In the genomic region with DNA sequence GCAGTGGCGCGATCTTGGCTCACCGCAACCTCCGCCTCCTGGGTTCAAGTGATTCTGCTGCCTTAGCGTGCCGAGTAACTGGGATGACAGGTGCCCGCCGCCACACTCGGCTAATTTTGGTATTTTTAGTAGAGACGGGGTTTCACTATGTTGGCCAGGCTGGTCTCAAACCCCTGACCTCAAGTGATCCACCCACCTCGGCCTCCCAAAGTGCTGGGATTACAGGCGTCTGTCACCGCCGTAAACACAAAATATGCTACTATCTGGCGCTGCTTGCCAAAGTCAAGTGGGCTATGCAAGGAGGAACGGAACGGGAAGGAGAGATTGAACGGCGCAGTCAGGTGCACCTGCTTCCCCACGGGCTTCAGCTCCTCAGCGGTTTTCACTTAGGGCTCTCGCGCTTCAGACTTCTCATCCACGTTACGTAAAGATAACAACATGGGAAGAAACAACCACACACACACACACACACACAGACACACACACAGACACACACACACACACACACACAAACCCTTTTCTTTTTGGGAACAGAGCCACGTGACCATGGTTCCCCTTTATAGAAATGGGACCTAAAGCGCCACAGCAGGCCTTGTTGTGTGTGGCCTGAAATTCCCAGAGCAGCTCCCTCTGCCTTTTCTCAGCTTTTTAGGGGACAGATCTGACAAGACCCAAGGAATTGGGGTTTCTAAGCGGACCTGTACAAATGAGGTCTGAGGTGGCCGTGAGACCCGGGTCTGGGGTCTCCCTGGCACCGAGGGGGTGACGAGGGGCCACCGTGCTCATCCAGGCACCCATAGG, we compare ENCODE assay signal across 8 cellular contexts. TPM values are rescaled to one million over a fixed set of nuclear protein-coding genes. Genes with fewer than 3 reads are reported as not detected.
DNase-seq lines count a peak whose midpoint lies in the region; ATAC-seq lines count a peak whose summit lies in the region.

No MANE protein-coding gene starts in this region.

- peak overlapping the region; percentile 66 to 76 for H3K27ac ChIP-seq in mucosa of rectum (ENCODE audit: low read depth in 2 of 2, low read length in 2 of 2)

- DNase-seq in Kasumi-1 (lab: John Stamatoyannopoulos, UW) (peak; percentile 21 to 40), activated T-cell treated with anti-CD3 and anti-CD28 coated beads for 48 hours (ENCODE audit: low read depth) (peak; percentile 58), COR-L47 (lab: John Stamatoyannopoulos, UW) (no peak), A172 (ENCODE audit: low spot score) (no peak)

- H3K27me3 ChIP-seq in mucosa of rectum (ENCODE audit: control insufficient read depth in 2 of 2, insufficient read depth in 2 of 2, low read length in 2 of 2): no peaks in the 10 kb centered on the region

- H3K9me3 ChIP-seq in mucosa of rectum (ENCODE audit: control insufficient read depth in 2 of 2, low read length in 2 of 2): no peaks in the 10 kb centered on the region

- H3K36me3 ChIP-seq in mucosa of rectum (ENCODE audit: control insufficient read depth in 2 of 2, insufficient read depth in 2 of 2, low read length in 2 of 2): no peaks in the 10 kb centered on the region

- peak overlapping the region; percentile 13 to 71 for H3K4me3 ChIP-seq in mucosa of rectum (ENCODE audit: low read length in 2 of 2)

- peak; percentile 21 for ATAC-seq in GM19025 (IDR thresholded peaks at IDR 0.05; ENCODE audit: low read depth, unreplicated experiment)
- no peak for ATAC-seq in HG03469 (IDR thresholded peaks at IDR 0.05; ENCODE audit: unreplicated experiment)
- no peak for ATAC-seq in HG03457 (IDR thresholded peaks at IDR 0.05; ENCODE audit: unreplicated experiment)

- H3K9ac ChIP-seq in mucosa of rectum (ENCODE audit: low read depth in 1 of 2, low read length in 2 of 2): peak overlapping the region; percentile 44 to 54

- no peaks in the 10 kb centered on the region for H3K4me1 ChIP-seq in mucosa of rectum (ENCODE audit: control insufficient read depth in 2 of 2, insufficient read depth in 2 of 2, low read length in 2 of 2)

RNA-seq across cellular contexts. Expression of a gene that starts 1.5 kb away (rescaled TPM):
- total RNA-seq in A172 (2014; rRNA removed; shearing (Covaris generic)): not detected in 2 replicates

RNA-seq across cellular contexts. Expression of a gene that starts 56.0 kb away (rescaled TPM):
- total RNA-seq in A172 (2014; rRNA removed; shearing (Covaris generic)): 31.6 and 42.9 TPM in 2 replicates

Comparison
In these comparisons a context has a peak if more than half of its experiments do, and no peak if none do; other contexts are left out.
1. DNase-seq: peak in Kasumi-1 (2 of 2) and activated T-cell treated with anti-CD3 and anti-CD28 coated beads for 48 hours (single experiment); none in COR-L47 (single experiment) and A172 (single experiment).